Comparison of ENCODE assay signal across 30 cellular contexts in the genomic region with DNA sequence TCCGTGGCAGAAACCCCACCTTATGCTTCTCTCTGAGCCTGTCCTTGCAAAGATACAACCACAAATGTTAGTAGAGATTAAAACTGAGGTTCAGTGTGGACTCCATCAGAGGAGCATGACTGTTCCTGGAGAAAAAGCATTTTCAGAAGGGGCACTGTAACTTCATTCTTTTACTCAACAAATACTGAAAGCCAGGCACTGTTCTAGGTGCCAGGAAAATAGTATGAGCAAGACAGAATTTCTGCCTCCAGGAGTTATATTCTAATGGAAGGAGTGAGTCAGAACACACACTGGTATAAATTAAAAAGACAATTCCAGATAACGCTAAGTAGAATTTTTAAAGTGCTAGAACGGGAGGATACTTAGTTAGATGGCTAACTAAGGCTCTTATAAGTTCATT.
A peak's percentile ranks its signal among the peaks of the same experiment; 100 is the strongest.
DNase-seq lines count a peak whose midpoint lies in the region; ATAC-seq, FAIRE-seq and TF ChIP-seq lines count a peak whose summit lies in the region.
"Had no signal": no experiment of that assay in that cellular context is flagged by ENCODE, and none has a peak within 500 bp of the region (broad histone marks: within the 10 kb centered on the region; RNA-seq: fewer than 3 reads in every experiment).

No MANE protein-coding gene starts in this region.

- DNase-seq in EL: peak; percentile 21
- peak; percentile 45 for DNase-seq in astrocyte (ENCODE audit: low read depth)
- DNase-seq in fibroblast of the aortic adventitia (ENCODE audit: low read depth): peak; percentile 68
- no peak for DNase-seq in suprapubic skin (ENCODE audit: low spot score in 2 of 2)
- no peak for DNase-seq in left lung
- no peak for DNase-seq in GM12891 (ENCODE audit: insufficient read length, low spot score)
- DNase-seq in NCI-H82 treated with DMSO at 0.1 percent for 48 hours (lab: John Stamatoyannopoulos, UW; ENCODE audit: unreplicated experiment): no peak
- DNase-seq: activated B cell treated with CpG ODN at 0.5 μM for 24 hours; activated CD8-positive, alpha-beta memory T cell treated with anti-CD3 and anti-CD28 coated beads, Interleukin-2, amount 10 ng/mL, durations not matched to agents 7 days and 5 days; activated naive CD8-positive, alpha-beta T cell treated with anti-CD3 and anti-CD28 coated beads, Interleukin-2, amount 50 U/mL, for 24 hours; activated T-cell treated with anti-CD3 and anti-CD28 coated beads, Interleukin-2, amount 50 U/mL, for 48 hours; brain microvascular endothelial cell; DMS79 treated with DMSO at 0.1 percent for 48 hours; effector memory CD4-positive, alpha-beta T cell; erythroblast; GOT3; hypothalamus; Karpas-422; left ventricle myocardium superior; naive thymus-derived CD8-positive, alpha-beta T cell; NCI-H1048; NCI-H2029; NCI-H69; SJCRH30; T-helper 1 cell had no signal

- H3K27ac Mint-ChIP-seq in astrocyte (ENCODE audit: unreplicated experiment): no peak overlapping the region
- H3K27ac Mint-ChIP-seq: activated B cell treated with CpG ODN at 0.5 μM for 24 hours; activated CD8-positive, alpha-beta memory T cell treated with anti-CD3 and anti-CD28 coated beads, Interleukin-2, amount 10 ng/mL, durations not matched to agents 7 days and 5 days; activated naive CD8-positive, alpha-beta T cell treated with anti-CD3 and anti-CD28 coated beads, Interleukin-2, amount 50 U/mL, for 24 hours; naive thymus-derived CD8-positive, alpha-beta T cell; stimulated activated naive CD8-positive, alpha-beta T cell treated with anti-CD3 and anti-CD28 coated beads, Interleukin-15, Interleukin-2, amounts not matched to agents 100 ng/mL and 50 ng/mL, for 24 hours had no signal

- peaks cover 7% of the 10 kb centered on the region for H3K9me3 Mint-ChIP-seq in astrocyte (ENCODE audit: unreplicated experiment)
- H3K9me3 Mint-ChIP-seq: activated B cell treated with CpG ODN at 0.5 μM for 24 hours; activated naive CD8-positive, alpha-beta T cell treated with anti-CD3 and anti-CD28 coated beads, Interleukin-2, amount 50 U/mL, for 24 hours; stimulated activated naive CD8-positive, alpha-beta T cell treated with anti-CD3 and anti-CD28 coated beads, Interleukin-15, Interleukin-2, amounts not matched to agents 100 ng/mL and 50 ng/mL, for 24 hours had no signal

- H3K4me1 ChIP-seq in astrocyte (ENCODE audit: insufficient read depth, low read length): peaks cover 37% of the 10 kb centered on the region
- H3K4me1 ChIP-seq in suprapubic skin: peaks cover 27% of the 10 kb centered on the region
- no peaks in the 10 kb centered on the region for H3K4me1 ChIP-seq in left lung

- peaks cover 6% of the 10 kb centered on the region for H3K27me3 Mint-ChIP-seq in astrocyte (ENCODE audit: low read depth, unreplicated experiment)

- H3K27me3 ChIP-seq in astrocyte (ENCODE audit: insufficient read depth, low read length) (no peaks in the 10 kb centered on the region), suprapubic skin (peaks cover 7% of the 10 kb centered on the region), left lung (peaks cover 0 to 12% of the 10 kb centered on the region in 2 donors)
- H3K27me3 ChIP-seq: brain microvascular endothelial cell, SJCRH30, tibial nerve had no signal

- no peak for TF ChIP-seq EP300 in suprapubic skin (IDR thresholded peaks at IDR 0.05)

- H4K20me1 ChIP-seq in astrocyte (ENCODE audit: insufficient read depth, low read length): no peaks in the 10 kb centered on the region

- FAIRE-seq in astrocyte (lab: Jason Lieb, UNC) (peak; percentile 29), GM12891 (lab: Jason Lieb, UNC) (no peak)

- intact Hi-C loops in left lung (cut with DNase I): no loop called here

- no peak overlapping the region for H3K9ac ChIP-seq in astrocyte (ENCODE audit: low read length)

- no peaks in the 10 kb centered on the region for H3K36me3 Mint-ChIP-seq in astrocyte (ENCODE audit: low read depth, unreplicated experiment)
- H3K36me3 Mint-ChIP-seq: activated CD8-positive, alpha-beta memory T cell treated with anti-CD3 and anti-CD28 coated beads, Interleukin-2, amount 10 ng/mL, durations not matched to agents 7 days and 5 days; naive thymus-derived CD8-positive, alpha-beta T cell had no signal

- no peak overlapping the region for H2AFZ ChIP-seq in astrocyte (ENCODE audit: low read depth, low read length)

- no peak for TF ChIP-seq POLR2A in suprapubic skin (IDR thresholded peaks at IDR 0.05)
- TF ChIP-seq POLR2A in GM12891 (IDR thresholded peaks at IDR 0.05; ENCODE audit: low read depth, low read length): no peak

- H3K27ac ChIP-seq in astrocyte (ENCODE audit: low read depth, low read length) (no peak overlapping the region), suprapubic skin (peak overlapping the region; percentile 68), left lung (no peak overlapping the region)
- H3K27ac ChIP-seq: brain microvascular endothelial cell, C4-2B, SJCRH30 had no signal

- ATAC-seq in left lung: no peak
- ATAC-seq: activated CD8-positive, alpha-beta memory T cell treated with anti-CD3 and anti-CD28 coated beads, Interleukin-2, amount 10 ng/mL, durations not matched to agents 7 days and 5 days; activated naive CD8-positive, alpha-beta T cell treated with anti-CD3 and anti-CD28 coated beads, Interleukin-2, amount 50 U/mL, for 24 hours; left ventricle myocardium superior; naive thymus-derived CD8-positive, alpha-beta T cell had no signal

- WGBS in suprapubic skin: 49% methylated on average over 3 of the region's 3 CpGs

- H3K4me1 Mint-ChIP-seq in astrocyte (ENCODE audit: low read depth, unreplicated experiment): peaks cover 27% of the 10 kb centered on the region
- H3K4me1 Mint-ChIP-seq: activated B cell treated with CpG ODN at 0.5 μM for 24 hours; activated naive CD8-positive, alpha-beta T cell treated with anti-CD3 and anti-CD28 coated beads, Interleukin-2, amount 50 U/mL, for 24 hours; naive thymus-derived CD8-positive, alpha-beta T cell had no signal

- H3K36me3 ChIP-seq in astrocyte (ENCODE audit: insufficient read depth, low read length) (no peaks in the 10 kb centered on the region), suprapubic skin (no peaks in the 10 kb centered on the region), left lung (no peaks in the 10 kb centered on the region)
- H3K36me3 ChIP-seq: brain microvascular endothelial cell, SJCRH30, tibial nerve had no signal

- no peak overlapping the region for H3K4me3 Mint-ChIP-seq in astrocyte (ENCODE audit: unreplicated experiment)
- H3K4me3 Mint-ChIP-seq: activated B cell treated with CpG ODN at 0.5 μM for 24 hours; activated CD8-positive, alpha-beta memory T cell treated with anti-CD3 and anti-CD28 coated beads, Interleukin-2, amount 10 ng/mL, durations not matched to agents 7 days and 5 days; activated naive CD8-positive, alpha-beta T cell treated with anti-CD3 and anti-CD28 coated beads, Interleukin-2, amount 50 U/mL, for 24 hours; naive thymus-derived CD8-positive, alpha-beta T cell; stimulated activated naive CD8-positive, alpha-beta T cell treated with anti-CD3 and anti-CD28 coated beads, Interleukin-15, Interleukin-2, amounts not matched to agents 100 ng/mL and 50 ng/mL, for 24 hours had no signal

- no peak overlapping the region for H3K4me2 ChIP-seq in astrocyte (ENCODE audit: low read length)

- TF ChIP-seq CTCF in astrocyte (IDR thresholded peaks at IDR 0.05; ENCODE audit: insufficient read depth, low read depth, low read length): no peak
- TF ChIP-seq CTCF in fibroblast of the aortic adventitia (IDR thresholded peaks at IDR 0.05; ENCODE audit: insufficient read depth, low read length): no peak
- TF ChIP-seq CTCF in suprapubic skin (IDR thresholded peaks at IDR 0.05): no peak
- no peak for TF ChIP-seq CTCF in left lung (IDR thresholded peaks at IDR 0.05)

- H3K4me3 ChIP-seq in astrocyte (ENCODE audit: insufficient read depth, low read depth, low read length) (no peak overlapping the region), fibroblast of the aortic adventitia (ENCODE audit: low read depth, low read length) (no peak overlapping the region), suprapubic skin (no peak overlapping the region), left lung (no peak overlapping the region)
- H3K4me3 ChIP-seq: coronary artery, SJCRH30, skin epidermis, tibial nerve had no signal

- H3K9me3 ChIP-seq in astrocyte (ENCODE audit: insufficient read depth, low read depth, low read length) (no peaks in the 10 kb centered on the region), suprapubic skin (no peaks in the 10 kb centered on the region), left lung (no peaks in the 10 kb centered on the region)
- H3K9me3 ChIP-seq: SJCRH30, tibial nerve had no signal

- no peaks in the 10 kb centered on the region for H3K79me2 ChIP-seq in astrocyte (ENCODE audit: insufficient read depth, low read length)

TF ChIP-seq in GM12891, 5 proteins besides CTCF, POLR2A, EP300 and RAD21:
- no peak for TF ChIP-seq POLR2AphosphoS5 (IDR thresholded peaks at IDR 0.05; ENCODE audit: low read depth, low read length)
- no peak for TF ChIP-seq POU2F2 (IDR thresholded peaks at IDR 0.05; ENCODE audit: low read depth, low read length)
- no peak for TF ChIP-seq TAF1 (IDR thresholded peaks at IDR 0.05; ENCODE audit: low read depth, low read length)
- TF ChIP-seq PAX5 (IDR thresholded peaks at IDR 0.05; ENCODE audit: insufficient read depth, low read length, severe bottlenecking): no peak
- TF ChIP-seq SPI1 (IDR thresholded peaks at IDR 0.05; ENCODE audit: low read depth, low read length): no peak
TF ChIP-seq in GM12891: peak in this region for 0.

Comparison
In these comparisons a context has a peak if more than half of its experiments do, and no peak if none do; other contexts are left out.
1. DNase-seq: peak in EL (single experiment), astrocyte (single experiment) and fibroblast of the aortic adventitia (single experiment); none in suprapubic skin (0 of 2), left lung (0 of 2), GM12891 (single experiment) and NCI-H82 treated with DMSO at 0.1 percent for 48 hours (single experiment).